Comparison of ENCODE assay signal across 22 cellular contexts in the genomic region with DNA sequence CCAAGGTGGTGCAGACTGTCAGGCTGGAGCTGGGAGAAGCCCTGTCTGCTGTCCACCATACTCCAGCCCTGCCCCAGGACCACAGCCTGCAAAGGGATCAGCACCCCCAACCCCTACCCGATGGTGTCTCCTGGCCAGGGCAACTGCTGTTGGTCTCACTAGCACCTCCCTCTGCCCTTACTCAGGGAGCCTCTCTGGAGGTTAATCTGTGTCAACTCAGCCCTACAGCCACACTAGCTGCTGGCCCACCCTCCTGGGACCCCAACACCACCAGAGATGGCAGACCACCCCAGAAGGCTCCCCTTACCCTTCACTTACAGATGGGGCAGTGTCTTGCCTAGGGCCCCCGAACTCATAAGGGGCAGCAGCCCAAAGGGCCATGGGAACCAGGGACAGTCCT.
DNase-seq lines count a peak whose midpoint lies in the region; ATAC-seq and TF ChIP-seq lines count a peak whose summit lies in the region.
"Had no signal": no experiment of that assay in that cellular context is flagged by ENCODE, and none has a peak within 500 bp of the region (broad histone marks: within the 10 kb centered on the region; RNA-seq: fewer than 3 reads in every experiment).

No MANE protein-coding gene starts in this region.

- no peak overlapping the region for H4K8ac ChIP-seq in mesenchymal stem cell (ENCODE audit: low read length)

- no peak overlapping the region for H3K27ac Mint-ChIP-seq in activated naive CD8-positive, alpha-beta T cell treated with anti-CD3 and anti-CD28 coated beads, Interleukin-2, amount 10 ng/mL, durations not matched to agents 7 days and 5 days
- no peak overlapping the region for H3K27ac Mint-ChIP-seq in activated naive CD8-positive, alpha-beta T cell treated with anti-CD3 and anti-CD28 coated beads, Interleukin-2, amount 50 U/mL, for 24 hours
- H3K27ac Mint-ChIP-seq in stimulated activated naive B cell treated with anti-CD40 and anti-IgM and Interleukin-4, amounts not matched to agents 10 μg/mL and 1 μg/mL and 100 μg/mL, for 72 hours: peak overlapping the region; percentile 25
- H3K27ac Mint-ChIP-seq: CD8-positive, alpha-beta memory T cell had no signal

- no peak overlapping the region for H3K9ac ChIP-seq in mesenchymal stem cell (ENCODE audit: low read length)
- H3K9ac ChIP-seq: SK-N-SH had no signal

- H3K9me3 ChIP-seq in WERI-Rb-1 (ENCODE audit: severe bottlenecking) (no peaks in the 10 kb centered on the region), mesenchymal stem cell (ENCODE audit: control insufficient read depth, low read length) (no peaks in the 10 kb centered on the region)
- H3K9me3 ChIP-seq: A549, SK-N-SH had no signal

- H3K18ac ChIP-seq in mesenchymal stem cell (ENCODE audit: low read depth in 1 of 2, low read length in 2 of 2): no peak overlapping the region

- POLR2A ChIA-PET in activated naive CD8-positive, alpha-beta T cell treated with anti-CD3 and anti-CD28 coated beads, Interleukin-2, amount 10 ng/mL, durations not matched to agents 7 days and 5 days (lab: Charles Lee): no interaction called here

- H3K4me3 ChIP-seq in WERI-Rb-1 (ENCODE audit: low read depth, low read length): no peak overlapping the region
- no peak overlapping the region for H3K4me3 ChIP-seq in mesenchymal stem cell (ENCODE audit: insufficient read depth in 1 of 2, low read depth in 1 of 2, low read length in 2 of 2)
- H3K4me3 ChIP-seq: A549, K562 had no signal

- no peak overlapping the region for H2BK12ac ChIP-seq in mesenchymal stem cell (ENCODE audit: low read length in 2 of 2)

- H3K27ac ChIP-seq in WERI-Rb-1 (0 out of 2 replicates have a peak overlapping the region, but pooled peaks have one; percentile 23), mesenchymal stem cell (ENCODE audit: low read length, poor library complexity, severe bottlenecking) (no peak overlapping the region)
- H3K27ac ChIP-seq: A549, C4-2B had no signal

- DNase-seq in activated naive CD8-positive, alpha-beta T cell treated with anti-CD3 and anti-CD28 coated beads, Interleukin-2, amount 10 ng/mL, durations not matched to agents 7 days and 5 days: peak; percentile 8
- no peak for DNase-seq in activated naive CD8-positive, alpha-beta T cell treated with anti-CD3 and anti-CD28 coated beads, Interleukin-2, amount 50 U/mL, for 24 hours
- no peak for DNase-seq in WERI-Rb-1
- DNase-seq in mesenchymal stem cell: no peak
- no peak for DNase-seq in stimulated activated naive B cell treated with anti-CD40 and anti-IgM and Interleukin-4, amounts not matched to agents 10 μg/mL and 1 μg/mL and 100 μg/mL, for 72 hours
- no peak for DNase-seq in GOT3 (lab: John Stamatoyannopoulos, UW)
- DNase-seq: Calu3, GF-D8, Kasumi-1, MV-4-11, NCI-H1105, NCI-H1436 treated with DMSO at 0.1 percent for 48 hours, NCI-H187 treated with DMSO at 0.1 percent for 48 hours, NCI-H2171 treated with DMSO at 0.1 percent for 48 hours, NCI-H345, NCI-H510A treated with DMSO at 0.1 percent for 48 hours had no signal

- H2BK120ac ChIP-seq in mesenchymal stem cell (ENCODE audit: low read depth, low read length): no peak overlapping the region

- H2AFZ ChIP-seq in mesenchymal stem cell (ENCODE audit: low read depth, low read length): no peak overlapping the region

- H3K4me1 ChIP-seq in mesenchymal stem cell (ENCODE audit: control insufficient read depth, insufficient read depth, low read depth, low read length): no peaks in the 10 kb centered on the region
- H3K4me1 ChIP-seq: A549 had no signal

- H2AK5ac ChIP-seq in mesenchymal stem cell (ENCODE audit: low read length, severe bottlenecking): no peak overlapping the region

- 71% methylated on average over 2 of the region's 2 CpGs for WGBS in mesenchymal stem cell

- peak; percentile 21; the same call in 1 of the 2 replicates for TF ChIP-seq CTCF in WERI-Rb-1 (IDR thresholded peaks at IDR 0.05; ENCODE audit: low read depth, low read length)

- H3K9me3 Mint-ChIP-seq in activated naive CD8-positive, alpha-beta T cell treated with anti-CD3 and anti-CD28 coated beads, Interleukin-2, amount 10 ng/mL, durations not matched to agents 7 days and 5 days: no peaks in the 10 kb centered on the region
- no peaks in the 10 kb centered on the region for H3K9me3 Mint-ChIP-seq in activated naive CD8-positive, alpha-beta T cell treated with anti-CD3 and anti-CD28 coated beads, Interleukin-2, amount 50 U/mL, for 24 hours
- H3K9me3 Mint-ChIP-seq in stimulated activated naive B cell treated with anti-CD40 and anti-IgM and Interleukin-4, amounts not matched to agents 10 μg/mL and 1 μg/mL and 100 μg/mL, for 72 hours: no peaks in the 10 kb centered on the region
- H3K9me3 Mint-ChIP-seq: CD8-positive, alpha-beta memory T cell had no signal

- no peaks in the 10 kb centered on the region for H3K36me3 Mint-ChIP-seq in activated naive CD8-positive, alpha-beta T cell treated with anti-CD3 and anti-CD28 coated beads, Interleukin-2, amount 10 ng/mL, durations not matched to agents 7 days and 5 days
- no peaks in the 10 kb centered on the region for H3K36me3 Mint-ChIP-seq in activated naive CD8-positive, alpha-beta T cell treated with anti-CD3 and anti-CD28 coated beads, Interleukin-2, amount 50 U/mL, for 24 hours (ENCODE audit: low read depth)
- H3K36me3 Mint-ChIP-seq in stimulated activated naive B cell treated with anti-CD40 and anti-IgM and Interleukin-4, amounts not matched to agents 10 μg/mL and 1 μg/mL and 100 μg/mL, for 72 hours: no peaks in the 10 kb centered on the region
- H3K36me3 Mint-ChIP-seq: CD8-positive, alpha-beta memory T cell had no signal

- peak overlapping the region; percentile 30 for H2BK15ac ChIP-seq in mesenchymal stem cell (ENCODE audit: low read depth, poor library complexity, severe bottlenecking)

- no peaks in the 10 kb centered on the region for H3K27me3 ChIP-seq in WERI-Rb-1 (ENCODE audit: insufficient read depth, low read depth, severe bottlenecking)
- peaks cover 49 to 74% of the 10 kb centered on the region in 2 experiments for H3K27me3 ChIP-seq in mesenchymal stem cell (ENCODE audit: control insufficient read depth in 1 of 2, insufficient read depth in 1 of 2, low read length in 2 of 2)

- H3K4me2 ChIP-seq in mesenchymal stem cell (ENCODE audit: low read length, poor library complexity, severe bottlenecking): no peak overlapping the region
- H3K4me2 ChIP-seq: A549 had no signal

- no peaks in the 10 kb centered on the region for H3K79me1 ChIP-seq in mesenchymal stem cell (replicated peaks; ENCODE audit: low read length, poor library complexity, severe bottlenecking)

- peaks cover 6% of the 10 kb centered on the region for H3K27me3 Mint-ChIP-seq in activated naive CD8-positive, alpha-beta T cell treated with anti-CD3 and anti-CD28 coated beads, Interleukin-2, amount 10 ng/mL, durations not matched to agents 7 days and 5 days
- H3K27me3 Mint-ChIP-seq in activated naive CD8-positive, alpha-beta T cell treated with anti-CD3 and anti-CD28 coated beads, Interleukin-2, amount 50 U/mL, for 24 hours: no peaks in the 10 kb centered on the region
- H3K27me3 Mint-ChIP-seq in stimulated activated naive B cell treated with anti-CD40 and anti-IgM and Interleukin-4, amounts not matched to agents 10 μg/mL and 1 μg/mL and 100 μg/mL, for 72 hours: peaks cover 14 to 18% of the 10 kb centered on the region in 2 donors

- H3K23ac ChIP-seq in mesenchymal stem cell (ENCODE audit: low read length in 2 of 2): no peak overlapping the region

- peaks cover 2% of the 10 kb centered on the region for H3K4me1 Mint-ChIP-seq in activated naive CD8-positive, alpha-beta T cell treated with anti-CD3 and anti-CD28 coated beads, Interleukin-2, amount 10 ng/mL, durations not matched to agents 7 days and 5 days
- H3K4me1 Mint-ChIP-seq in activated naive CD8-positive, alpha-beta T cell treated with anti-CD3 and anti-CD28 coated beads, Interleukin-2, amount 50 U/mL, for 24 hours: no peaks in the 10 kb centered on the region
- H3K4me1 Mint-ChIP-seq in stimulated activated naive B cell treated with anti-CD40 and anti-IgM and Interleukin-4, amounts not matched to agents 10 μg/mL and 1 μg/mL and 100 μg/mL, for 72 hours: peaks cover 27 to 30% of the 10 kb centered on the region in 2 donors
- H3K4me1 Mint-ChIP-seq: CD8-positive, alpha-beta memory T cell had no signal

- H4K91ac ChIP-seq in mesenchymal stem cell (ENCODE audit: low read length): no peak overlapping the region

- H3K36me3 ChIP-seq in WERI-Rb-1: no peaks in the 10 kb centered on the region
- H3K36me3 ChIP-seq in mesenchymal stem cell (ENCODE audit: control insufficient read depth in 1 of 2, insufficient read depth in 2 of 2, low read depth in 1 of 2, low read length in 2 of 2): no peaks in the 10 kb centered on the region

- no peak overlapping the region for H3K14ac ChIP-seq in mesenchymal stem cell (ENCODE audit: low read length in 2 of 2)

- H2BK5ac ChIP-seq in mesenchymal stem cell (ENCODE audit: low read depth, low read length, poor library complexity, severe bottlenecking): no peak overlapping the region

- no peak overlapping the region for H3K4me3 Mint-ChIP-seq in activated naive CD8-positive, alpha-beta T cell treated with anti-CD3 and anti-CD28 coated beads, Interleukin-2, amount 10 ng/mL, durations not matched to agents 7 days and 5 days
- H3K4me3 Mint-ChIP-seq in activated naive CD8-positive, alpha-beta T cell treated with anti-CD3 and anti-CD28 coated beads, Interleukin-2, amount 50 U/mL, for 24 hours: no peak overlapping the region
- H3K4me3 Mint-ChIP-seq in stimulated activated naive B cell treated with anti-CD40 and anti-IgM and Interleukin-4, amounts not matched to agents 10 μg/mL and 1 μg/mL and 100 μg/mL, for 72 hours: no peak overlapping the region
- H3K4me3 Mint-ChIP-seq: CD8-positive, alpha-beta memory T cell had no signal

- no peak for ATAC-seq in activated naive CD8-positive, alpha-beta T cell treated with anti-CD3 and anti-CD28 coated beads, Interleukin-2, amount 10 ng/mL, durations not matched to agents 7 days and 5 days (ENCODE audit: low read depth)
- ATAC-seq in activated naive CD8-positive, alpha-beta T cell treated with anti-CD3 and anti-CD28 coated beads, Interleukin-2, amount 50 U/mL, for 24 hours: no peak
- no peak for ATAC-seq in stimulated activated naive B cell treated with anti-CD40 and anti-IgM and Interleukin-4, amounts not matched to agents 10 μg/mL and 1 μg/mL and 100 μg/mL, for 72 hours (replicated peaks)
- no peak for ATAC-seq in HG02981 (IDR thresholded peaks at IDR 0.05; ENCODE audit: unreplicated experiment)
- ATAC-seq: A549, K562 had no signal

- H3K4ac ChIP-seq in mesenchymal stem cell (ENCODE audit: low read depth in 1 of 2, low read length in 2 of 2): no peak overlapping the region
